Comparison of ENCODE assay signal across 26 cellular contexts in the genomic region with DNA sequence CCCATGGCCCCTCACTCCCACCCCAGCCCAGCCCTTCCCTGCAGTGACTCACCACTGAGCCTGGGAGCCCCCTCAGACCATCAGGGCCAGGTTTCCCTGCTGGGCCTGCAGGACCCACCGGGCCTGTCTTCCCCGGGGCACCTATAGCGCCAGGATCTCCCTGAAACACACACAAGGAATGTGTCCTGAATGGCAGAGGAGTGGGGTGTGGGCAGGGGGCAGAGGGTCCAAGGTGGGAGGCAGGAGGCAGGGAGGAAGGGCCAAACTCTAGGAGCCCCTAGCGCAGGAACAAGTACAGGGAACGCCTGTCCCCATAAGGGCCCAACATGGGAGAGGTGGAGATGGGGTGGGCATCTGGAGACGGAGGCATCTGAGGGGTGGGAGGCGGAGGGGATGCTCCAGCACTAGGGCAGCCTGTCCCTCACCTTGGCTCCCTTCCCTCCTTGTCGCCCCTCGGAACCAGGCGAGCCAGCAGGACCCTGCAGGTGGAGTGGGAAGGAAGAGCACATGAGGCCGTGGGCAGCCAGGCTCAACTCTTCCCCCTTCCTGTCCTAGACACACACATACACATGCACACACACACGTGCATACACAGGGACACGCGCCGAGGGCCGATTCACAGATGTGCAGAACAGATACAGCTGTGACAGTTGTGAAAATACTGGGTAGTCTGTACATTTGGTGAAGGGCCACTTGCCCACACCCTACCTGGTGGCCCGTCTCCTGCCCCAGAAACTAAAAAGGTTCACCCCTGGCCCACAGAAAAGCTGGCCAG.
"Had no signal": no experiment of that assay in that cellular context is flagged by ENCODE, and none has a peak within 500 bp of the region (broad histone marks: within the 10 kb centered on the region; RNA-seq: fewer than 3 reads in every experiment).

No MANE protein-coding gene starts in this region.

- H3K4me3 ChIP-seq: colonic mucosa, gastroesophageal sphincter, stomach, suprapubic skin, transverse colon, vagina had no signal

- ATAC-seq: activated CD4-positive, alpha-beta T cell treated with anti-CD3 and anti-CD28 coated beads for 36 hours; activated T-helper 17 cell treated with anti-CD3 and anti-CD28 coated beads, Interleukin-2, amount 50 U/mL, for 72 hours; gastroesophageal sphincter; sciatic nerve; stimulated activated memory B cell treated with anti-CD40 and anti-IgM and Interleukin-4, amounts not matched to agents 10 μg/mL and 1 μg/mL and 100 μg/mL, for 72 hours had no signal

- FAIRE-seq: astrocyte, small intestine had no signal

- H3K9me3 ChIP-seq: colonic mucosa, gastroesophageal sphincter, stomach, suprapubic skin, transverse colon, vagina had no signal

- H3K27ac ChIP-seq: colonic mucosa, epithelial cell of prostate, gastroesophageal sphincter, stomach, suprapubic skin, transverse colon, vagina had no signal

- DNase-seq: activated CD4-positive, alpha-beta T cell treated with anti-CD3 and anti-CD28 coated beads for 36 hours; activated CD4-positive, alpha-beta T cell treated with anti-CD3 and anti-CD28 coated beads, Interleukin-2, amount 50 U/mL, for 4 hours; activated CD8-positive, alpha-beta memory T cell treated with anti-CD3 and anti-CD28 coated beads for 24 hours; activated CD8-positive, alpha-beta memory T cell treated with anti-CD3 and anti-CD28 coated beads, Interleukin-2, amount 50 U/mL, for 4 hours; activated naive CD4-positive, alpha-beta T cell treated with Interleukin-2 at 50 U/mL for 16 hours; activated naive CD8-positive, alpha-beta T cell treated with anti-CD3 and anti-CD28 coated beads for 36 hours; activated T-cell treated with anti-CD3 and anti-CD28 coated beads, Interleukin-2, amount 50 U/mL, for 24 hours; colonic mucosa; endodermal cell; head of caudate nucleus; hypothalamus; nephron progenitor cell; occipital lobe; small intestine; stimulated activated CD4-positive, alpha-beta T cell treated with anti-CD3 and anti-CD28 coated beads, Interleukin-15, amount 100 ng/mL, for 24 hours; stomach; T-helper 9 cell; transverse colon had no signal

- H3K27me3 ChIP-seq: colonic mucosa, gastroesophageal sphincter, suprapubic skin, vagina had no signal

- H3K36me3 ChIP-seq: colonic mucosa, gastroesophageal sphincter, stomach, suprapubic skin, transverse colon, vagina had no signal

- H3K4me1 ChIP-seq: colonic mucosa, gastroesophageal sphincter, stomach, transverse colon, vagina had no signal
